Comparison of ENCODE assay signal across 22 cellular contexts in genomic region chr11:80383655-80384054, GRCh38.
DNase-seq lines count a peak whose midpoint lies in the region; ATAC-seq and TF ChIP-seq lines count a peak whose summit lies in the region.
"Had no signal": no experiment of that assay in that cellular context is flagged by ENCODE, and none has a peak within 500 bp of the region (broad histone marks: within the 10 kb centered on the region; RNA-seq: fewer than 3 reads in every experiment).

No MANE protein-coding gene starts in this region.

- no peak overlapping the region for H3K4ac ChIP-seq in mesendoderm (ENCODE audit: low read depth, low read length)

- no peak overlapping the region for H3K4me2 ChIP-seq in mesendoderm (ENCODE audit: low read length)

- H3K36me3 Mint-ChIP-seq in WTC11, result no peaks in the 10 kb centered on the region
- H3K36me3 Mint-ChIP-seq in activated T-helper 17 cell treated with anti-CD3 and anti-CD28 coated beads, Interleukin-2, amount 50 U/mL, for 72 hours (ENCODE audit: low read depth), result no peaks in the 10 kb centered on the region
- H3K36me3 Mint-ChIP-seq: activated CD4-positive, alpha-beta memory T cell treated with anti-CD3 and anti-CD28 coated beads for 36 hours; CD4-positive, alpha-beta memory T cell; natural killer cell treated with Interleukin-12 subunit alpha and Interleukin-12 subunit beta and Interleukin-15 and Interleukin-18, amount 100 ng/mL, for 72 hours had no signal

- H3K4me3 ChIP-seq in ACC112 (ENCODE audit: low read depth, low read length) (no peak overlapping the region), H7 (ENCODE audit: insufficient read depth, low read depth, low read length) (no peak overlapping the region), mesendoderm (ENCODE audit: low read length) (no peak overlapping the region)
- H3K4me3 ChIP-seq: body of pancreas, GM23248 had no signal

- DNase-seq in H7, result peak; percentile 4
- no peak for DNase-seq in WTC11 (ENCODE audit: low spot score)
- DNase-seq in mesendoderm, result peak; percentile 84
- no peak for DNase-seq in NCI-H2171 (lab: John Stamatoyannopoulos, UW)
- DNase-seq: activated CD4-positive, alpha-beta memory T cell treated with anti-CD3 and anti-CD28 coated beads for 36 hours; activated gamma-delta T cell treated with Interleukin-2 at 50 U/mL for 16 hours; body of pancreas; CD4-positive, alpha-beta memory T cell; DMS79; effector memory CD4-positive, alpha-beta T cell; GM23248; NCI-H1105; NCI-H2081; NCI-H446 treated with DMSO at 0.1 percent for 48 hours; posterior cingulate gyrus; T1000 had no signal

- no peak overlapping the region for H3K18ac ChIP-seq in mesendoderm (ENCODE audit: low read length)

- H3K27me3 ChIP-seq in ACC112 (ENCODE audit: insufficient read depth, low read length) (no peaks in the 10 kb centered on the region), H7 (ENCODE audit: control insufficient read depth, insufficient read depth, low read length) (no peaks in the 10 kb centered on the region; the same call in 1 of the 2 replicates), mesendoderm (ENCODE audit: insufficient read depth, low read length, poor library complexity) (no peaks in the 10 kb centered on the region)
- H3K27me3 ChIP-seq: body of pancreas had no signal

- no peak for TF ChIP-seq CTCF in WTC11 (IDR thresholded peaks at IDR 0.05)

- no peak overlapping the region for H4K5ac ChIP-seq in mesendoderm (ENCODE audit: low read length)

- H3K27ac Mint-ChIP-seq in WTC11, result no peak overlapping the region; the same call in 1 of the 2 replicates
- H3K27ac Mint-ChIP-seq in activated T-helper 17 cell treated with anti-CD3 and anti-CD28 coated beads, Interleukin-2, amount 50 U/mL, for 72 hours, result no peak overlapping the region
- H3K27ac Mint-ChIP-seq: activated CD4-positive, alpha-beta memory T cell treated with anti-CD3 and anti-CD28 coated beads for 36 hours; CD4-positive, alpha-beta memory T cell; natural killer cell treated with Interleukin-12 subunit alpha and Interleukin-12 subunit beta and Interleukin-15 and Interleukin-18, amount 100 ng/mL, for 72 hours had no signal

- CTCF ChIA-PET in WTC11 (lab: Charles Lee), result no interaction called here

- H3K79me1 ChIP-seq in mesendoderm (ENCODE audit: low read length), result no peaks in the 10 kb centered on the region

- peak; percentile 60; the same call in 1 of the 2 replicates for ATAC-seq in WTC11
- no peak for ATAC-seq in activated T-helper 17 cell treated with anti-CD3 and anti-CD28 coated beads, Interleukin-2, amount 50 U/mL, for 72 hours (replicated peaks)
- ATAC-seq in HG02571 (IDR thresholded peaks at IDR 0.05; ENCODE audit: unreplicated experiment), result no peak
- no peak for ATAC-seq in GM21529 (IDR thresholded peaks at IDR 0.05; ENCODE audit: unreplicated experiment)
- ATAC-seq: body of pancreas; natural killer cell treated with Interleukin-12 subunit alpha and Interleukin-12 subunit beta and Interleukin-15 and Interleukin-18, amount 100 ng/mL, for 72 hours had no signal

- H3K79me2 ChIP-seq in ACC112 (ENCODE audit: control insufficient read depth, insufficient read depth, low read length, unreplicated experiment) (no peaks in the 10 kb centered on the region), mesendoderm (ENCODE audit: control insufficient read depth, insufficient read depth, low read length) (no peaks in the 10 kb centered on the region)

- no peak overlapping the region for H3K4me3 Mint-ChIP-seq in WTC11
- H3K4me3 Mint-ChIP-seq in activated T-helper 17 cell treated with anti-CD3 and anti-CD28 coated beads, Interleukin-2, amount 50 U/mL, for 72 hours, result no peak overlapping the region
- H3K4me3 Mint-ChIP-seq: activated CD4-positive, alpha-beta memory T cell treated with anti-CD3 and anti-CD28 coated beads for 36 hours; CD4-positive, alpha-beta memory T cell; natural killer cell treated with Interleukin-12 subunit alpha and Interleukin-12 subunit beta and Interleukin-15 and Interleukin-18, amount 100 ng/mL, for 72 hours had no signal

- WGBS in mesendoderm (ENCODE audit: extremely low coverage, insufficient coverage, low lambda C conversion rate), result no CpG with 5 or more reads among the region's 3 CpGs

- peaks cover 50% of the 10 kb centered on the region for H3K27me3 Mint-ChIP-seq in WTC11 (ENCODE audit: low read depth)
- no peaks in the 10 kb centered on the region for H3K27me3 Mint-ChIP-seq in activated T-helper 17 cell treated with anti-CD3 and anti-CD28 coated beads, Interleukin-2, amount 50 U/mL, for 72 hours
- H3K27me3 Mint-ChIP-seq: activated CD4-positive, alpha-beta memory T cell treated with anti-CD3 and anti-CD28 coated beads for 36 hours; CD4-positive, alpha-beta memory T cell; natural killer cell treated with Interleukin-12 subunit alpha and Interleukin-12 subunit beta and Interleukin-15 and Interleukin-18, amount 100 ng/mL, for 72 hours had no signal

- no peak overlapping the region for H2BK120ac ChIP-seq in mesendoderm (ENCODE audit: low read depth, low read length)

- no peak overlapping the region for H3K9ac ChIP-seq in mesendoderm (ENCODE audit: low read length)
- H3K9ac ChIP-seq: GM23248 had no signal

- H4K8ac ChIP-seq in mesendoderm (ENCODE audit: low read depth, low read length), result no peak overlapping the region

- H3K23ac ChIP-seq in mesendoderm (ENCODE audit: low read length), result no peak overlapping the region

- no peak overlapping the region for H2BK5ac ChIP-seq in mesendoderm (ENCODE audit: low read length)

- H2AK5ac ChIP-seq in mesendoderm (ENCODE audit: low read length), result no peak overlapping the region

- no peaks in the 10 kb centered on the region for H3K9me3 Mint-ChIP-seq in WTC11
- peaks cover 37% of the 10 kb centered on the region for H3K9me3 Mint-ChIP-seq in activated T-helper 17 cell treated with anti-CD3 and anti-CD28 coated beads, Interleukin-2, amount 50 U/mL, for 72 hours

- no peak overlapping the region for H2BK15ac ChIP-seq in mesendoderm (replicated peaks; ENCODE audit: low read depth)

- H3K36me3 ChIP-seq in ACC112 (ENCODE audit: insufficient read depth, low read length) (no peaks in the 10 kb centered on the region), H7 (replicated peaks; ENCODE audit: control insufficient read depth, insufficient read depth, low read length) (no peaks in the 10 kb centered on the region), mesendoderm (ENCODE audit: control insufficient read depth, insufficient read depth, low read length) (no peaks in the 10 kb centered on the region)

- H3K27ac ChIP-seq in ACC112 (ENCODE audit: low read depth, low read length) (no peak overlapping the region), mesendoderm (ENCODE audit: low read depth, low read length) (no peak overlapping the region)
- H3K27ac ChIP-seq: body of pancreas, GM23248, RWPE1 had no signal

- peaks cover 28% of the 10 kb centered on the region for H3K4me1 Mint-ChIP-seq in WTC11
- H3K4me1 Mint-ChIP-seq in activated T-helper 17 cell treated with anti-CD3 and anti-CD28 coated beads, Interleukin-2, amount 50 U/mL, for 72 hours, result no peaks in the 10 kb centered on the region
- H3K4me1 Mint-ChIP-seq: CD4-positive, alpha-beta memory T cell had no signal

- H3K4me1 ChIP-seq in ACC112 (ENCODE audit: control insufficient read depth, insufficient read depth, low read length, unreplicated experiment) (no peaks in the 10 kb centered on the region), mesendoderm (ENCODE audit: control insufficient read depth, low read depth, low read length) (no peaks in the 10 kb centered on the region)
- H3K4me1 ChIP-seq: body of pancreas had no signal

- peak overlapping the region; percentile 14 for H2AFZ ChIP-seq in ACC112 (ENCODE audit: low read length, unreplicated experiment)
- H2AFZ ChIP-seq: GM23248 had no signal

- POLR2A ChIA-PET in WTC11 (lab: Charles Lee), result no interaction called here

- H3K56ac ChIP-seq in mesendoderm (ENCODE audit: low read length), result no peak overlapping the region

TF ChIP-seq in WTC11, 78 proteins besides CTCF, POLR2A, EP300 and RAD21:
- no peak for TF ChIP-seq FOXK1 (CRISPR knock-in tag; IDR thresholded peaks at IDR 0.05)
- TF ChIP-seq E2F4 (CRISPR knock-in tag; IDR thresholded peaks at IDR 0.05; ENCODE audit: borderline replicate concordance, low read depth), result no peak
- TF ChIP-seq FOXP4 (CRISPR knock-in tag; IDR thresholded peaks at IDR 0.05), result no peak

Comparison
In these comparisons a context has a peak if more than half of its experiments do, and no peak if none do; other contexts are left out.
1. DNase-seq: peak in H7 (single experiment) and mesendoderm (single experiment); none in WTC11 (single experiment) and NCI-H2171 (single experiment).